Comparison of ENCODE assay signal across 1 cellular context in the genomic region with DNA sequence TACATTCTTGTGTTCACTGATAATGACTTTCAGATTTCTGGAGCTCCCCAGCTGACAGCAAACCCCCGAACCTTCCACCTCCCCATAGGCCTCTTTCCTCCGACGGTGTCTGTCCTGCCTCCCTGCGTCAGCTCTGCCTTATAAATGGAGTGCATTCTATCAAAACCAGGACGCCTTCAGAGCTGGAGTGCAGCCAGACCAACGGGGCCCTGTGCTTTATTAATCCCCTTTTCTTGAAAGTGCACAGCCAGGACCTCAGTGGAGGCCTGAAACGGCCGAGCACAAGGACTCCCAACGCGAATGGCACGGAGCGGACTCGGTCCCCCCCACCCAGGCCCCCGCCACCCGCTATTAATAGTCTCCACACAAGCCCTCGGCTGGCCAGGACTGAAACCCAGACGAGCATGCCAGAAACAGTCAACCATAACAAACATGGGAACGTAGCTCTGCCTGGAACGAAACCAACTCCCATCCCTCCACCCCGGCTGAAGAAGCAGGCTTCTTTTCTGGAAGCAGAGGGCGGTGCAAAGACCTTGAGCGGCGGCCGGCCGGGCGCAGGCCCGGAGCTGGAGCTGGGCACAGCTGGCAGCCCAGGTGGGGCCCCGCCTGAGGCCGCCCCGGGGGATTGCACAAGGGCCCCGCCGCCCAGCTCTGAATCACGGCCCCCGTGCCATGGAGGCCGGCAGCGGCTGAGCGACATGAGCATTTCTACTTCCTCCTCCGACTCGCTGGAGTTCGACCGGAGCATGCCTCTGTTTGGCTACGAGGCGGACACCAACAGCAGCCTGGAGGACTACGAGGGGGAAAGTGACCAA.
TF ChIP-seq lines count a peak whose summit lies in the region.

No MANE protein-coding gene starts in this region.

TF ChIP-seq in GM23338, 12 proteins besides CTCF, POLR2A, EP300 and RAD21 (continued from another document):
- TF ChIP-seq REST (IDR thresholded peaks at IDR 0.05; ENCODE audit: unreplicated experiment) (no peak), ZNF462 (CRISPR knock-in tag; IDR thresholded peaks at IDR 0.05) (no peak)
